Comparison of ENCODE assay signal across 2 cellular contexts in genomic region chr6:157432231-157432630, GRCh38.
TF ChIP-seq lines count a peak whose summit lies in the region.

No MANE protein-coding gene starts in this region.

TF ChIP-seq in GM23338, 12 proteins besides CTCF, POLR2A, EP300 and RAD21:
- TF ChIP-seq REST (IDR thresholded peaks at IDR 0.05; ENCODE audit: unreplicated experiment) (no peak), ZNF462 (CRISPR knock-in tag; IDR thresholded peaks at IDR 0.05) (no peak), JUNB (IDR thresholded peaks at IDR 0.05; ENCODE audit: unreplicated experiment) (no peak), EZH2phosphoT487 (IDR thresholded peaks at IDR 0.05; ENCODE audit: unreplicated experiment) (no peak), POLR2AphosphoS5 (IDR thresholded peaks at IDR 0.05; ENCODE audit: low read depth) (no peak), EZH2 (IDR thresholded peaks at IDR 0.05; ENCODE audit: low read depth, unreplicated experiment) (no peak), ZNF331 (CRISPR knock-in tag; IDR thresholded peaks at IDR 0.05; ENCODE audit: low read depth) (no peak), CREB1 (CRISPR knock-in tag; IDR thresholded peaks at IDR 0.05; ENCODE audit: low read depth) (no peak), NANOG (IDR thresholded peaks at IDR 0.05; ENCODE audit: borderline replicate concordance) (no peak), ETS1 (IDR thresholded peaks at IDR 0.05) (no peak), ZNF114 (CRISPR knock-in tag; IDR thresholded peaks at IDR 0.05) (no peak), STAT1 (IDR thresholded peaks at IDR 0.05; ENCODE audit: unreplicated experiment) (no peak)

TF ChIP-seq in K562, 482 proteins besides CTCF, POLR2A, EP300 and RAD21:
- TF ChIP-seq NFIC (IDR thresholded peaks at IDR 0.05) (no peak), CBX8 (IDR thresholded peaks at IDR 0.05; ENCODE audit: borderline replicate concordance, extremely low read depth, low read depth, low read length, poor library complexity, severe bottlenecking) (no peak), NR2C1 (IDR thresholded peaks at IDR 0.05) (no peak), NR2C1 (tag; IDR thresholded peaks at IDR 0.05) (peak; percentile 46; the same call in 1 of the 2 replicates), ATF4 (CRISPR knock-in tag; IDR thresholded peaks at IDR 0.05) (0 out of 2 replicates have a peak, but pooled peaks have one; percentile 28), NR2C2 (CRISPR knock-in tag; IDR thresholded peaks at IDR 0.05) (no peak), NR2C2 (tag; IDR thresholded peaks at IDR 0.05) (peak; percentile 22; the same call in 1 of the 2 replicates), ZBTB40 (IDR thresholded peaks at IDR 0.05) (peak; percentile 74), ZBTB40 (CRISPR knock-in tag; IDR thresholded peaks at IDR 0.05) (no peak), ZNF282 (CRISPR knock-in tag; IDR thresholded peaks at IDR 0.05) (no peak), HNRNPLL (IDR thresholded peaks at IDR 0.05; ENCODE audit: low read depth, low read length, poor library complexity, severe bottlenecking) (no peak)
